8 cellular contexts compared by ENCODE assay signal in the genomic region with DNA sequence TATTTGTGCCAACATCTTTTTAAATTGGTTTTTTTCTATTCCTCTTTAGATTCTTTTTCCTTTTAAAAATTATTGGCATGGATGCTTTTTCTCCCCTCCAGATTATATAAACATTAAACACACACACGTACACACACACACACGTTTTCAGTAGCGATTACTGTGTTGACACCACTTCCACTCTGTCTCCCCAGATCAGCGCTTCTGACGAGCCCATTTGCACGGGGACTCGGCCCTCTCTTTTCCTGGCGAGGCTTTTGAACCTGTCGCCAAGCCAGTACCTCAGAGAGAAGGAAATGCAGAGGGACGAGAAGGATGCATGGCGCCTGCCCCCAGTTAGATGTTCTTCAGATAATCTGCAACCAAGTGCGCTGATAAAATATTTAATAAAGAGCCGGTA. TPM values are rescaled to one million over a fixed set of nuclear protein-coding genes. Genes with fewer than 3 reads are reported as not detected.
A peak's percentile ranks its signal among the peaks of the same experiment; 100 is the strongest.
DNase-seq lines count a peak whose midpoint lies in the region; ATAC-seq and TF ChIP-seq lines count a peak whose summit lies in the region.

No MANE protein-coding gene starts in this region.

- TF ChIP-seq CTCF in colonic mucosa (IDR thresholded peaks at IDR 0.05) (no peak), osteoblast (IDR thresholded peaks at IDR 0.05; ENCODE audit: extremely low read depth, low read depth, low read length) (no peak)

- peak; percentile 23 for ATAC-seq in GM21619 (IDR thresholded peaks at IDR 0.05; ENCODE audit: unreplicated experiment)

- H3K27me3 ChIP-seq in colonic mucosa, result peaks cover 62% of the 10 kb centered on the region
- peaks cover 56% of the 10 kb centered on the region for H3K27me3 ChIP-seq in osteoblast (ENCODE audit: insufficient read depth, low read length)

- H3K79me2 ChIP-seq in osteoblast (ENCODE audit: insufficient read depth, low read length), result no peaks in the 10 kb centered on the region

- H3K4me1 ChIP-seq in colonic mucosa, result peaks cover 5% of the 10 kb centered on the region
- peaks cover 6% of the 10 kb centered on the region for H3K4me1 ChIP-seq in osteoblast (ENCODE audit: insufficient read depth, low read length)

- intact Hi-C loops in colonic mucosa (cut with DNase I), result no loop called here

- H3K4me3 ChIP-seq in colonic mucosa, result peak overlapping the region; percentile 45
- H3K4me3 ChIP-seq in osteoblast (ENCODE audit: insufficient read depth, low read length), result peak overlapping the region; percentile 72

- H3K9ac ChIP-seq in colonic mucosa (ENCODE audit: low read depth in 2 of 2, low read length in 2 of 2), result no peak overlapping the region

- DNase-seq in ELR (ENCODE audit: low read depth), result peak; percentile 24
- DNase-seq in NCI-H2227 (lab: John Stamatoyannopoulos, UW; ENCODE audit: unreplicated experiment), result peak; percentile 35
- DNase-seq in colonic mucosa, result peak; percentile 18
- peak; percentile 53 for DNase-seq in osteoblast (ENCODE audit: insufficient read length, low spot score, missing footprints)
- no peak for DNase-seq in NCI-H2029 treated with DMSO at 0.1 percent for 48 hours (lab: John Stamatoyannopoulos, UW)
- no peak for DNase-seq in NCI-H526 treated with DMSO at 0.1 percent for 48 hours (lab: John Stamatoyannopoulos, UW)
- DNase-seq in caudate nucleus (lab: John Stamatoyannopoulos, UW), result no peak

- no peak overlapping the region for H2AFZ ChIP-seq in osteoblast (ENCODE audit: low read length)

- H4K20me1 ChIP-seq in osteoblast (ENCODE audit: insufficient read depth, low read length), result peaks cover 3% of the 10 kb centered on the region

- H3K9me3 ChIP-seq in colonic mucosa (no peaks in the 10 kb centered on the region), osteoblast (ENCODE audit: low read depth, low read length) (no peaks in the 10 kb centered on the region)

- H3K36me3 ChIP-seq in colonic mucosa (no peaks in the 10 kb centered on the region), osteoblast (ENCODE audit: insufficient read depth, low read length) (peaks cover 3% of the 10 kb centered on the region)

- H3K27ac ChIP-seq in colonic mucosa, result no peak overlapping the region
- no peak overlapping the region for H3K27ac ChIP-seq in osteoblast (ENCODE audit: low read depth, low read length)
- no peak overlapping the region for H3K27ac ChIP-seq in caudate nucleus (ENCODE audit: low read depth, low read length)

- H3K4me2 ChIP-seq in osteoblast (ENCODE audit: insufficient read depth, low read length), result peak overlapping the region; percentile 89

RNA-seq across cellular contexts. Expression of a gene that starts 1.1 kb away (rescaled TPM):
- not detected for total RNA-seq in colonic mucosa
- total RNA-seq in osteoblast, result under 0.01 TPM in 1 of 2 replicates, not detected in the other

Comparison
In these comparisons a context has a peak if more than half of its experiments do, and no peak if none do; other contexts are left out.
1. DNase-seq: peak in ELR (single experiment), NCI-H2227 (single experiment), colonic mucosa (single experiment) and osteoblast (single experiment); none in NCI-H2029 treated with DMSO at 0.1 percent for 48 hours (single experiment), NCI-H526 treated with DMSO at 0.1 percent for 48 hours (single experiment) and caudate nucleus (0 of 61).